14 cellular contexts compared by ENCODE assay signal in genomic region chr13:30377312-30377685, GRCh38. TPM values are rescaled to one million over a fixed set of nuclear protein-coding genes. Genes with fewer than 3 reads are reported as not detected.
DNase-seq lines count a peak whose midpoint lies in the region; ATAC-seq and TF ChIP-seq lines count a peak whose summit lies in the region.
"Had no signal": no experiment of that assay in that cellular context is flagged by ENCODE, and none has a peak within 500 bp of the region (broad histone marks: within the 10 kb centered on the region; RNA-seq: fewer than 3 reads in every experiment).

No MANE protein-coding gene starts in this region.

- POLR2A ChIA-PET in activated CD4-positive, alpha-beta memory T cell treated with anti-CD3 and anti-CD28 coated beads for 36 hours (lab: Charles Lee): interaction anchor here (1.1 to 1.4 kb wide), 3 partner anchors 18 to 88 kb away, joined by 3 to 4 read pairs (median 3); partner anchors contain the start of gene HMGB1

- ATAC-seq in memory B cell (ENCODE audit: low read depth): no peak
- ATAC-seq in HG03354 (IDR thresholded peaks at IDR 0.05; ENCODE audit: poor library complexity, severe bottlenecking, unreplicated experiment): no peak
- no peak for ATAC-seq in HG03135 (IDR thresholded peaks at IDR 0.05; ENCODE audit: unreplicated experiment)

- no peaks in the 10 kb centered on the region for H3K27me3 Mint-ChIP-seq in activated CD4-positive, alpha-beta memory T cell treated with anti-CD3 and anti-CD28 coated beads for 36 hours
- no peaks in the 10 kb centered on the region for H3K27me3 Mint-ChIP-seq in memory B cell

- intact Hi-C loops in activated CD4-positive, alpha-beta memory T cell treated with anti-CD3 and anti-CD28 coated beads for 36 hours (cut with micrococcal nuclease): loop anchor here (1.0 to 10.0 kb wide), 5 partner anchors 11 to 418 kb away; partner anchors contain the start of gene KATNAL1

- H3K4me2 ChIP-seq in BLaER1: peak overlapping the region; percentile 94
- H3K4me2 ChIP-seq in DOHH2 (ENCODE audit: low read length): peak overlapping the region; percentile 98

- H3K9ac ChIP-seq in BLaER1: peak overlapping the region; percentile 83

- no peak for DNase-seq in activated CD4-positive, alpha-beta memory T cell treated with anti-CD3 and anti-CD28 coated beads for 36 hours
- no peak for DNase-seq in memory B cell (ENCODE audit: low spot score in 2 of 2)
- no peak for DNase-seq in globus pallidus (ENCODE audit: low spot score)
- no peak for DNase-seq in NCI-H2196 (lab: John Stamatoyannopoulos, UW; ENCODE audit: unreplicated experiment)
- DNase-seq: cerebellar nuclear complex, NCI-H1092 treated with DMSO at 0.1 percent for 48 hours, NCI-H226, SW 1271 had no signal

- H3K36me3 Mint-ChIP-seq in activated CD4-positive, alpha-beta memory T cell treated with anti-CD3 and anti-CD28 coated beads for 36 hours: peaks cover 3% of the 10 kb centered on the region
- peaks cover 2% of the 10 kb centered on the region for H3K36me3 Mint-ChIP-seq in memory B cell

- no peaks in the 10 kb centered on the region for H3K9me3 ChIP-seq in BLaER1
- no peaks in the 10 kb centered on the region for H3K9me3 ChIP-seq in DOHH2 (ENCODE audit: control insufficient read depth, insufficient read depth, low read length)

- no peaks in the 10 kb centered on the region for H3K9me3 Mint-ChIP-seq in activated CD4-positive, alpha-beta memory T cell treated with anti-CD3 and anti-CD28 coated beads for 36 hours
- H3K9me3 Mint-ChIP-seq in memory B cell: no peaks in the 10 kb centered on the region

- H3K27me3 ChIP-seq in BLaER1 (no peaks in the 10 kb centered on the region), DOHH2 (ENCODE audit: control insufficient read depth, low read length) (no peaks in the 10 kb centered on the region)

- H3K4me3 ChIP-seq in BLaER1 (peak overlapping the region; percentile 67), DOHH2 (ENCODE audit: low read length) (peak overlapping the region; percentile 83)

- no peaks in the 10 kb centered on the region for H3K36me3 ChIP-seq in BLaER1
- peaks cover 33% of the 10 kb centered on the region for H3K36me3 ChIP-seq in DOHH2 (ENCODE audit: control insufficient read depth, low read length)

- H3K4me1 ChIP-seq in BLaER1 (peaks cover 77% of the 10 kb centered on the region), DOHH2 (ENCODE audit: control insufficient read depth, low read length) (peaks cover 74% of the 10 kb centered on the region)

- peaks cover 33% of the 10 kb centered on the region for H3F3A ChIP-seq in DOHH2 (ENCODE audit: control insufficient read depth, insufficient read depth)

- peak overlapping the region; percentile 93 for H3K27ac Mint-ChIP-seq in activated CD4-positive, alpha-beta memory T cell treated with anti-CD3 and anti-CD28 coated beads for 36 hours
- peak overlapping the region; percentile 98 for H3K27ac Mint-ChIP-seq in memory B cell

- TF ChIP-seq CTCF in DOHH2 (IDR thresholded peaks at IDR 0.05; ENCODE audit: low read depth, low read length, poor library complexity, severe bottlenecking): no peak

- no peaks in the 10 kb centered on the region for H4K20me1 ChIP-seq in BLaER1
- H4K20me1 ChIP-seq in DOHH2 (ENCODE audit: control insufficient read depth, insufficient read depth, low read depth, low read length): no peaks in the 10 kb centered on the region

- peak overlapping the region; percentile 95 for H3K27ac ChIP-seq in BLaER1
- peak overlapping the region; percentile 97 for H3K27ac ChIP-seq in DOHH2 (ENCODE audit: low read depth, low read length)

- CTCF ChIA-PET in activated CD4-positive, alpha-beta memory T cell treated with anti-CD3 and anti-CD28 coated beads for 36 hours (lab: Charles Lee): interaction anchor here (1.2 kb wide), 2 partner anchors 30 to 245 kb away, joined by 3 read pairs; no protein-coding TSS in a partner anchor

- peak overlapping the region; percentile 80 for H3K4me3 Mint-ChIP-seq in activated CD4-positive, alpha-beta memory T cell treated with anti-CD3 and anti-CD28 coated beads for 36 hours
- peak overlapping the region; percentile 89 for H3K4me3 Mint-ChIP-seq in memory B cell

- peaks cover 38% of the 10 kb centered on the region for H3K79me2 ChIP-seq in DOHH2 (ENCODE audit: control insufficient read depth, low read length)

- H3K9me2 ChIP-seq in DOHH2 (replicated peaks; ENCODE audit: control insufficient read depth, low read length): no peaks in the 10 kb centered on the region

- H3K4me1 Mint-ChIP-seq in activated CD4-positive, alpha-beta memory T cell treated with anti-CD3 and anti-CD28 coated beads for 36 hours (ENCODE audit: low read depth): peaks cover 73% of the 10 kb centered on the region
- H3K4me1 Mint-ChIP-seq in memory B cell: peaks cover 39% of the 10 kb centered on the region

RNA-seq across cellular contexts. Expression of gene UBE2L5, which starts 45.0 kb away (rescaled TPM):
- total RNA-seq in activated CD4-positive, alpha-beta memory T cell treated with anti-CD3 and anti-CD28 coated beads for 36 hours: not detected
- total RNA-seq: kidney epithelial cell, renal cortical epithelial cell had no signal
